ENCODE assay signal across 1 cellular context in genomic region chr5:74684900-74685851, GRCh38.
A peak's percentile ranks its signal among the peaks of the same experiment; 100 is the strongest.
TF ChIP-seq lines count a peak whose summit lies in the region.

TSS of gene HEXB (plus strand) at chr5:74685233. CDS start at chr5:74685261, 28 bp downstream.

TF ChIP-seq in HepG2, 621 proteins besides CTCF, POLR2A, EP300 and RAD21 (continued from another document and continues in another):
- TF ChIP-seq RBFOX2 (IDR thresholded peaks at IDR 0.05; ENCODE audit: low read depth, low read length), result peak; percentile 85
- TF ChIP-seq, protein P1, sequence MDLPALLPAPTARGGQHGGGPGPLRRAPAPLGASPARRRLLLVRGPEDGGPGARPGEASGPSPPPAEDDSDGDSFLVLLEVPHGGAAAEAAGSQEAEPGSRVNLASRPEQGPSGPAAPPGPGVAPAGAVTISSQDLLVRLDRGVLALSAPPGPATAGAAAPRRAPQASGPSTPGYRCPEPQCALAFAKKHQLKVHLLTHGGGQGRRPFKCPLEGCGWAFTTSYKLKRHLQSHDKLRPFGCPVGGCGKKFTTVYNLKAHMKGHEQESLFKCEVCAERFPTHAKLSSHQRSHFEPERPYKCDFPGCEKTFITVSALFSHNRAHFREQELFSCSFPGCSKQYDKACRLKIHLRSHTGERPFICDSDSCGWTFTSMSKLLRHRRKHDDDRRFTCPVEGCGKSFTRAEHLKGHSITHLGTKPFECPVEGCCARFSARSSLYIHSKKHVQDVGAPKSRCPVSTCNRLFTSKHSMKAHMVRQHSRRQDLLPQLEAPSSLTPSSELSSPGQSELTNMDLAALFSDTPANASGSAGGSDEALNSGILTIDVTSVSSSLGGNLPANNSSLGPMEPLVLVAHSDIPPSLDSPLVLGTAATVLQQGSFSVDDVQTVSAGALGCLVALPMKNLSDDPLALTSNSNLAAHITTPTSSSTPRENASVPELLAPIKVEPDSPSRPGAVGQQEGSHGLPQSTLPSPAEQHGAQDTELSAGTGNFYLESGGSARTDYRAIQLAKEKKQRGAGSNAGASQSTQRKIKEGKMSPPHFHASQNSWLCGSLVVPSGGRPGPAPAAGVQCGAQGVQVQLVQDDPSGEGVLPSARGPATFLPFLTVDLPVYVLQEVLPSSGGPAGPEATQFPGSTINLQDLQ (CRISPR knock-in tag; IDR thresholded peaks at IDR 0.05), result no peak
- TF ChIP-seq HIVEP1 (CRISPR knock-in tag; IDR thresholded peaks at IDR 0.05), result peak; percentile 12; the same call in 1 of the 2 replicates
- peak; percentile 64 for TF ChIP-seq ZNF891 (CRISPR knock-in tag; IDR thresholded peaks at IDR 0.05)
- TF ChIP-seq GABPB1 (CRISPR knock-in tag; IDR thresholded peaks at IDR 0.05), result peak; percentile 84
- TF ChIP-seq ZNF329 (CRISPR knock-in tag; IDR thresholded peaks at IDR 0.05; ENCODE audit: low read depth), result peak; percentile 55; the same call in 1 of the 2 replicates
- TF ChIP-seq NR2F1 (CRISPR knock-in tag; IDR thresholded peaks at IDR 0.05), result no peak
- TF ChIP-seq SPEN (CRISPR knock-in tag; IDR thresholded peaks at IDR 0.05; ENCODE audit: low read depth), result peak; percentile 45
- TF ChIP-seq ZFX (CRISPR knock-in tag; IDR thresholded peaks at IDR 0.05; ENCODE audit: low read depth), result peak; percentile 88
- no peak for TF ChIP-seq TEAD3 (CRISPR knock-in tag; optimal IDR thresholded peaks at IDR 0.05; ENCODE audit: borderline replicate concordance)
- TF ChIP-seq TCF7 (IDR thresholded peaks at IDR 0.05; ENCODE audit: low read depth), result peak; percentile 33; the same call in 1 of the 2 replicates
- TF ChIP-seq ZFP91 (CRISPR knock-in tag; IDR thresholded peaks at IDR 0.05; ENCODE audit: borderline replicate concordance), result peak; percentile 60; the same call in 1 of the 2 replicates
- TF ChIP-seq HMG20A (CRISPR knock-in tag; IDR thresholded peaks at IDR 0.05; ENCODE audit: borderline replicate concordance), result no peak
- peak; percentile 31; the same call in 1 of the 2 replicates for TF ChIP-seq HDAC2 (CRISPR knock-in tag; IDR thresholded peaks at IDR 0.05)
- TF ChIP-seq ZNF557 (CRISPR knock-in tag; IDR thresholded peaks at IDR 0.05), result no peak
- TF ChIP-seq GATAD1 (CRISPR knock-in tag; IDR thresholded peaks at IDR 0.05), result no peak
- TF ChIP-seq TMF1 (CRISPR knock-in tag; IDR thresholded peaks at IDR 0.05; ENCODE audit: low read depth), result 0 out of 2 replicates have a peak, but pooled peaks have one; percentile 7
- TF ChIP-seq, protein P2, sequence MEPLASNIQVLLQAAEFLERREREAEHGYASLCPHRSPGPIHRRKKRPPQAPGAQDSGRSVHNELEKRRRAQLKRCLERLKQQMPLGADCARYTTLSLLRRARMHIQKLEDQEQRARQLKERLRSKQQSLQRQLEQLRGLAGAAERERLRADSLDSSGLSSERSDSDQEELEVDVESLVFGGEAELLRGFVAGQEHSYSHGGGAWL (CRISPR knock-in tag; IDR thresholded peaks at IDR 0.05), result peak; percentile 71
- TF ChIP-seq KMT2B (CRISPR knock-in tag; IDR thresholded peaks at IDR 0.05), result 0 out of 2 replicates have a peak, but pooled peaks have one; percentile 49
- no peak for TF ChIP-seq NFAT5 (CRISPR knock-in tag; IDR thresholded peaks at IDR 0.05)
- no peak for TF ChIP-seq HOXD1 (CRISPR knock-in tag; IDR thresholded peaks at IDR 0.05)
- TF ChIP-seq TAF15 (IDR thresholded peaks at IDR 0.05; ENCODE audit: low read depth, low read length, poor library complexity, severe bottlenecking), result no peak
- TF ChIP-seq ZNF121 (CRISPR knock-in tag; IDR thresholded peaks at IDR 0.05), result no peak
- TF ChIP-seq MAFG (CRISPR knock-in tag; IDR thresholded peaks at IDR 0.05), result no peak
- TF ChIP-seq LCORL (IDR thresholded peaks at IDR 0.05), result no peak
- TF ChIP-seq LCORL (CRISPR knock-in tag; IDR thresholded peaks at IDR 0.05), result peak; percentile 61; the same call in 1 of the 2 replicates
- TF ChIP-seq ZNF232 (CRISPR knock-in tag; IDR thresholded peaks at IDR 0.05; ENCODE audit: borderline replicate concordance), result 0 out of 2 replicates have a peak, but pooled peaks have one; percentile 42
- peak; percentile 70; the same call in 1 of the 2 replicates for TF ChIP-seq ZGPAT (CRISPR knock-in tag; IDR thresholded peaks at IDR 0.05)
- TF ChIP-seq MXI1 (IDR thresholded peaks at IDR 0.05; ENCODE audit: borderline replicate concordance, low read depth, low read length), result 0 out of 3 replicates have a peak, but pooled peaks have one; percentile 43
- no peak for TF ChIP-seq ZNF547 (CRISPR knock-in tag; IDR thresholded peaks at IDR 0.05)
- TF ChIP-seq ZNF530 (CRISPR knock-in tag; IDR thresholded peaks at IDR 0.05; ENCODE audit: low read depth), result no peak
- no peak for TF ChIP-seq TBP (CRISPR knock-in tag; IDR thresholded peaks at IDR 0.05)
- TF ChIP-seq ZNF768 (CRISPR knock-in tag; IDR thresholded peaks at IDR 0.05), result peak; percentile 44; the same call in 1 of the 2 replicates
- peak; percentile 64 for TF ChIP-seq ASH2L (IDR thresholded peaks at IDR 0.05; ENCODE audit: insufficient read length, low read depth, low read length)
- TF ChIP-seq ZNF281 (CRISPR knock-in tag; IDR thresholded peaks at IDR 0.05; ENCODE audit: borderline replicate concordance), result no peak
- TF ChIP-seq ZBED4 (CRISPR knock-in tag; IDR thresholded peaks at IDR 0.05; ENCODE audit: borderline replicate concordance), result peak; percentile 89; the same call in 1 of the 2 replicates
- TF ChIP-seq CEBPB (IDR thresholded peaks at IDR 0.05; ENCODE audit: borderline replicate concordance, low read depth, low read length), result no peak
- TF ChIP-seq ZBTB1 (CRISPR knock-in tag; IDR thresholded peaks at IDR 0.05; ENCODE audit: borderline replicate concordance), result no peak
- no peak for TF ChIP-seq CAMTA2 (CRISPR knock-in tag; IDR thresholded peaks at IDR 0.05; ENCODE audit: borderline replicate concordance)
- no peak for TF ChIP-seq KLF11 (CRISPR knock-in tag; IDR thresholded peaks at IDR 0.05)
- no peak for TF ChIP-seq HNRNPH1 (optimal IDR thresholded peaks at IDR 0.05; ENCODE audit: low read depth, low read length)
- peak; percentile 89 for TF ChIP-seq KDM5B (CRISPR knock-in tag; IDR thresholded peaks at IDR 0.05; ENCODE audit: borderline replicate concordance)
- TF ChIP-seq, protein P3, sequence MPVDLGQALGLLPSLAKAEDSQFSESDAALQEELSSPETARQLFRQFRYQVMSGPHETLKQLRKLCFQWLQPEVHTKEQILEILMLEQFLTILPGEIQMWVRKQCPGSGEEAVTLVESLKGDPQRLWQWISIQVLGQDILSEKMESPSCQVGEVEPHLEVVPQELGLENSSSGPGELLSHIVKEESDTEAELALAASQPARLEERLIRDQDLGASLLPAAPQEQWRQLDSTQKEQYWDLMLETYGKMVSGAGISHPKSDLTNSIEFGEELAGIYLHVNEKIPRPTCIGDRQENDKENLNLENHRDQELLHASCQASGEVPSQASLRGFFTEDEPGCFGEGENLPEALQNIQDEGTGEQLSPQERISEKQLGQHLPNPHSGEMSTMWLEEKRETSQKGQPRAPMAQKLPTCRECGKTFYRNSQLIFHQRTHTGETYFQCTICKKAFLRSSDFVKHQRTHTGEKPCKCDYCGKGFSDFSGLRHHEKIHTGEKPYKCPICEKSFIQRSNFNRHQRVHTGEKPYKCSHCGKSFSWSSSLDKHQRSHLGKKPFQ (CRISPR knock-in tag; IDR thresholded peaks at IDR 0.05; ENCODE audit: insufficient replicate concordance), result no peak
- 0 out of 2 replicates have a peak, but pooled peaks have one; percentile 12 for TF ChIP-seq HNRNPL (IDR thresholded peaks at IDR 0.05; ENCODE audit: low read depth, low read length)
